8 cellular contexts compared by ENCODE assay signal in genomic region chr3:47513125-47513929, GRCh38. TPM values are rescaled to one million over a fixed set of nuclear protein-coding genes. Genes with fewer than 3 reads are reported as not detected.
DNase-seq lines count a peak whose midpoint lies in the region; TF ChIP-seq lines count a peak whose summit lies in the region.

Gene ELP6 (minus strand): TSS chr3:47513712. CDS start chr3:47513590, 122 bp downstream.

- TF ChIP-seq CTCF in GM20000 (IDR thresholded peaks at IDR 0.05; ENCODE audit: extremely low read depth, missing control alignments): peak; percentile 94

- DNase-seq in COR-L47 (lab: John Stamatoyannopoulos, UW) (peak; percentile 85), GM20000 (ENCODE audit: low spot score) (peak; percentile 92), HT-29 (ENCODE audit: low spot score) (peak; percentile 92), lung microvascular endothelial cell (ENCODE audit: low read depth in 2 of 2) (peak; percentile 96 to 97)
- DNase-seq in NK-92 treated with Interleukin-12 subunit alpha and Interleukin-12 subunit beta, amount 100 ng/mL, for 24 hours (lab: John Stamatoyannopoulos, UW): peak; percentile 93
- DNase-seq in activated CD8-positive, alpha-beta memory T cell treated with anti-CD3 and anti-CD28 coated beads for 24 hours: peak; percentile 99
- DNase-seq in effector CD8-positive, alpha-beta T cell (lab: John Stamatoyannopoulos, UW): peak; percentile 96
- peak; percentile 95 to 96 (median 96) for DNase-seq in stimulated activated CD4-positive, alpha-beta T cell treated with anti-CD3 and anti-CD28 coated beads, TNF-alpha, amount 100 ng/mL, for 48 hours (ENCODE audit: low read depth in 3 of 3)

RNA-seq across cellular contexts. Expression of gene ELP6, which starts in this region (rescaled TPM):
- total RNA-seq in HT-29 (2014; rRNA removed; shearing (Covaris generic)): 34.9 and 41.2 TPM in 2 replicates
- total RNA-seq in lung microvascular endothelial cell: 29.2 and 31.2 TPM in 2 replicates

Comparison
In these comparisons a context has a peak if more than half of its experiments do, and no peak if none do; other contexts are left out.
1. Peak in every context shown above with its lines: DNase-seq.